In the genomic region with DNA sequence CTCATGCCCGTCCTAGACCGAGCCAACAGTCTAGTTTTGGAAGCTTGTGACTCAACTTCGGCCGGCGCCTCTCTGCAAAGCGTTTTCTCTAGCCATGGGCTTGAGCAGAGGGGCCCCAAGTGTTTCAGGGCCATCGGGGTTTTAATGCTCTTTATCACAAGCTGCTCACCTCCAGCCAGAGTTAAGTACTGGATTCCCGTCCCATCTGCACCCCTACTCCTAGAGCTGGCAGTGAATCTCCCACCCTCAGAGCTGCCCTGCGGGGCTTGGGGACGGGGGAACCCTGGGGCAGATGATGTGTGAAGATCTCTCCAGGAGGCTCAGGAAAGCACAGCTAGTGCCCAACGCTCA, we compare ENCODE assay signal across 21 cellular contexts. TPM values are rescaled to one million over a fixed set of nuclear protein-coding genes. Genes with fewer than 3 reads are reported as not detected.
A peak's percentile ranks its signal among the peaks of the same experiment; 100 is the strongest.
DNase-seq lines count a peak whose midpoint lies in the region; ATAC-seq and TF ChIP-seq lines count a peak whose summit lies in the region.
"Had no signal": no experiment of that assay in that cellular context is flagged by ENCODE, and none has a peak within 500 bp of the region (broad histone marks: within the 10 kb centered on the region; RNA-seq: fewer than 3 reads in every experiment).

No MANE protein-coding gene starts in this region.

- intact Hi-C loops in left ventricle myocardium inferior (cut with micrococcal nuclease) = no loop called here
- intact Hi-C loops in heart left ventricle (cut with DNase I) = loop anchor here in 1 of 10 donors (10.0 kb wide), 1 partner anchor 181 kb away; no protein-coding TSS in a partner anchor

- no peaks in the 10 kb centered on the region for H3K9me3 Mint-ChIP-seq in stimulated activated naive CD8-positive, alpha-beta T cell treated with anti-CD3 and anti-CD28 coated beads, Interleukin-15, amount 100 ng/mL, for 72 hours
- H3K9me3 Mint-ChIP-seq: type B pancreatic cell had no signal

- H3K27me3 ChIP-seq in iPS-15b (ENCODE audit: control insufficient read depth, insufficient read depth, low read length) = peaks cover 86% of the 10 kb centered on the region
- no peaks in the 10 kb centered on the region for H3K27me3 ChIP-seq in left ventricle myocardium inferior (ENCODE audit: low read depth)
- peaks cover 62 to 89% (median 78%) of the 10 kb centered on the region in 9 donors for H3K27me3 ChIP-seq in heart left ventricle
- H3K27me3 ChIP-seq: ascending aorta had no signal

- H3K9me3 ChIP-seq in SK-N-MC (ENCODE audit: low read depth, low read length) = no peaks in the 10 kb centered on the region
- no peaks in the 10 kb centered on the region for H3K9me3 ChIP-seq in iPS-15b (ENCODE audit: control insufficient read depth, insufficient read depth, low read length)
- H3K9me3 ChIP-seq in left ventricle myocardium inferior (replicated peaks) = no peaks in the 10 kb centered on the region
- H3K9me3 ChIP-seq in heart left ventricle = peaks cover 0 to 6% (median 0%) of the 10 kb centered on the region in 12 donors
- H3K9me3 ChIP-seq: ascending aorta, Caco-2, psoas muscle, SK-N-SH had no signal

- no peak for TF ChIP-seq CTCF in left ventricle myocardium inferior (IDR thresholded peaks at IDR 0.05; ENCODE audit: borderline replicate concordance)
- TF ChIP-seq CTCF in heart left ventricle (IDR thresholded peaks at IDR 0.05) = no peak

- peaks cover 88% of the 10 kb centered on the region for H3K27me3 Mint-ChIP-seq in stimulated activated naive CD8-positive, alpha-beta T cell treated with anti-CD3 and anti-CD28 coated beads, Interleukin-15, amount 100 ng/mL, for 72 hours

- H3K4me1 ChIP-seq in iPS-15b (ENCODE audit: control insufficient read depth, insufficient read depth, low read length) (peaks cover 9% of the 10 kb centered on the region), left ventricle myocardium inferior (peaks cover 28% of the 10 kb centered on the region), heart left ventricle (peaks cover 0 to 33% (median 10%) of the 10 kb centered on the region in 12 donors)
- H3K4me1 ChIP-seq: ascending aorta, Caco-2 had no signal

- H3K36me3 ChIP-seq in SK-N-MC (ENCODE audit: insufficient read depth, low read length) (no peaks in the 10 kb centered on the region; the same call in 1 of the 2 replicates), iPS-15b (ENCODE audit: control insufficient read depth, insufficient read depth, low read length) (no peaks in the 10 kb centered on the region), left ventricle myocardium inferior (no peaks in the 10 kb centered on the region), heart left ventricle (no peaks in the 10 kb centered on the region)
- H3K36me3 ChIP-seq: ascending aorta had no signal

- H3K27ac Mint-ChIP-seq in stimulated activated naive CD8-positive, alpha-beta T cell treated with anti-CD3 and anti-CD28 coated beads, Interleukin-15, amount 100 ng/mL, for 72 hours = no peak overlapping the region
- H3K27ac Mint-ChIP-seq: type B pancreatic cell had no signal

- TF ChIP-seq POLR2A in heart left ventricle (IDR thresholded peaks at IDR 0.05) = no peak

- H3K9ac ChIP-seq in SK-N-MC (ENCODE audit: insufficient read length) = no peak overlapping the region
- H3K9ac ChIP-seq in iPS-15b (ENCODE audit: low read depth, low read length) = no peak overlapping the region
- H3K9ac ChIP-seq: SK-N-SH had no signal

- peak overlapping the region; percentile 72 to 76 for H3K4me3 Mint-ChIP-seq in stimulated activated naive CD8-positive, alpha-beta T cell treated with anti-CD3 and anti-CD28 coated beads, Interleukin-15, amount 100 ng/mL, for 72 hours

- 0 to 11% (median 7%) methylated on average over 3 to 11 of the region's 11 CpGs for WGBS in heart left ventricle, 4 donors

- H3K27ac ChIP-seq in SK-N-MC = no peak overlapping the region
- no peak overlapping the region for H3K27ac ChIP-seq in left ventricle myocardium inferior (replicated peaks)
- H3K27ac ChIP-seq in heart left ventricle = no peak overlapping the region
- H3K27ac ChIP-seq: ascending aorta, psoas muscle, skin epidermis had no signal

- H3K4me3 ChIP-seq in SK-N-MC (peak overlapping the region; percentile 82), iPS-15b (ENCODE audit: low read depth, low read length) (peak overlapping the region; percentile 56), left ventricle myocardium inferior (no peak overlapping the region), heart left ventricle (no peak overlapping the region)

- H3K4me1 Mint-ChIP-seq in stimulated activated naive CD8-positive, alpha-beta T cell treated with anti-CD3 and anti-CD28 coated beads, Interleukin-15, amount 100 ng/mL, for 72 hours = peaks cover 34% of the 10 kb centered on the region

- no peak for ATAC-seq in stimulated activated naive CD8-positive, alpha-beta T cell treated with anti-CD3 and anti-CD28 coated beads, Interleukin-15, amount 100 ng/mL, for 72 hours
- ATAC-seq in stimulated activated naive CD8-positive, alpha-beta T cell treated with anti-CD3 and anti-CD28 coated beads, Interleukin-15, Interleukin-2, amounts not matched to agents 100 U/mL and 50 U/mL, for 24 hours = no peak
- no peak for ATAC-seq in heart left ventricle
- no peak for ATAC-seq in GM19467 (IDR thresholded peaks at IDR 0.05; ENCODE audit: unreplicated experiment)
- ATAC-seq: HepG2, left colon, psoas muscle had no signal

- no peak for DNase-seq in stimulated activated naive CD8-positive, alpha-beta T cell treated with anti-CD3 and anti-CD28 coated beads, Interleukin-15, amount 100 ng/mL, for 72 hours
- no peak for DNase-seq in stimulated activated naive CD8-positive, alpha-beta T cell treated with anti-CD3 and anti-CD28 coated beads, Interleukin-15, Interleukin-2, amounts not matched to agents 100 U/mL and 50 U/mL, for 24 hours
- DNase-seq in SK-N-MC (ENCODE audit: low read depth, low spot score) = no peak
- DNase-seq in left ventricle myocardium inferior = no peak
- DNase-seq in heart left ventricle = no peak
- DNase-seq: activated CD4-positive, alpha-beta T cell treated with anti-CD3 and anti-CD28 coated beads for 1 hour; AML-193; Caco-2; foreskin melanocyte; left colon; psoas muscle had no signal

RNA-seq across cellular contexts. Expression of gene RAX, which starts 7.3 kb away (rescaled TPM):
- total RNA-seq in left ventricle myocardium inferior (not detected), heart left ventricle (not detected)
- not detected for polyA plus RNA-seq in heart left ventricle
- total RNA-seq: ascending aorta, Caco-2, epithelial cell of proximal tubule, HepG2, left colon, mesenteric fat pad, psoas muscle had no signal
- polyA plus RNA-seq: HepG2, neural cell, psoas muscle, SK-N-SH had no signal

RNA-seq across cellular contexts. Expression of gene GRP, which starts 46.0 kb away (rescaled TPM):
- total RNA-seq in left ventricle myocardium inferior = not detected
- not detected for total RNA-seq in heart left ventricle
- not detected for polyA plus RNA-seq in heart left ventricle
- total RNA-seq: ascending aorta, Caco-2, epithelial cell of proximal tubule, HepG2, mesenteric fat pad, psoas muscle had no signal
- polyA plus RNA-seq: HepG2, neural cell, psoas muscle had no signal

RNA-seq across cellular contexts. Expression of gene CPLX4, which starts 52.5 kb away (rescaled TPM):
- total RNA-seq in left ventricle myocardium inferior (not detected), heart left ventricle (not detected)
- polyA plus RNA-seq in heart left ventricle = not detected
- total RNA-seq: ascending aorta, Caco-2, epithelial cell of proximal tubule, HepG2, left colon, mesenteric fat pad, psoas muscle had no signal
- polyA plus RNA-seq: HepG2, neural cell, psoas muscle, SK-N-SH had no signal

Comparison
In these comparisons a context has a peak if more than half of its experiments do, and no peak if none do; other contexts are left out.
1. H3K4me3 ChIP-seq: peak in SK-N-MC (single experiment) and iPS-15b (single experiment); none in left ventricle myocardium inferior (single experiment) and heart left ventricle (0 of 12).